In genomic region chr19:1279261-1279660, GRCh38 we compare ENCODE assay signal across 14 cellular contexts. TPM values are rescaled to one million over a fixed set of nuclear protein-coding genes. Genes with fewer than 3 reads are reported as not detected.
A peak's percentile ranks its signal among the peaks of the same experiment; 100 is the strongest.
DNase-seq lines count a peak whose midpoint lies in the region; ATAC-seq, FAIRE-seq and TF ChIP-seq lines count a peak whose summit lies in the region.
"Had no signal": no experiment of that assay in that cellular context is flagged by ENCODE, and none has a peak within 500 bp of the region (broad histone marks: within the 10 kb centered on the region; RNA-seq: fewer than 3 reads in every experiment).

No MANE protein-coding gene starts in this region.

- H4K8ac ChIP-seq in IMR-90 (ENCODE audit: low read depth in 2 of 2, low read length in 2 of 2) = no peak overlapping the region
- H4K8ac ChIP-seq in neuronal stem cell (ENCODE audit: low read depth, low read length) = no peak overlapping the region

- H3F3A ChIP-seq in SK-N-SH (replicated peaks; ENCODE audit: insufficient read depth) = peaks cover 24% of the 10 kb centered on the region

- POLR2A ChIA-PET in SK-N-SH (lab: Yijun Ruan, JAX) = interaction anchor here (1.2 kb wide), 2 partner anchors 10 kb away, joined by 3 to 7 read pairs; no protein-coding TSS in a partner anchor
- POLR2A ChIA-PET in IMR-90 (lab: Charles Lee; ENCODE audit: unreplicated experiment) = no interaction called here
- POLR2A ChIA-PET in K562 (lab: Yijun Ruan, JAX) = interaction anchor here (2.4 kb wide), 1 partner anchor 10 kb away, joined by 21 read pairs; the partner anchor contains the start of gene CIRBP

- peaks cover 22% of the 10 kb centered on the region for H3K79me2 ChIP-seq in SK-N-SH (ENCODE audit: insufficient read depth)
- H3K79me2 ChIP-seq in K562 (ENCODE audit: control insufficient read depth, insufficient read depth, low read length) = peaks cover 27% of the 10 kb centered on the region

- H2BK20ac ChIP-seq in IMR-90 (ENCODE audit: low read depth, low read length) = no peak overlapping the region

- H3K9me3 ChIP-seq in SK-N-SH (no peaks in the 10 kb centered on the region), IMR-90 (ENCODE audit: control insufficient read depth, insufficient read depth, low read length) (no peaks in the 10 kb centered on the region), K562 (replicated peaks; ENCODE audit: control insufficient read depth, insufficient read depth, low read depth, low read length) (no peaks in the 10 kb centered on the region), neuronal stem cell (replicated peaks in 1 of 2; ENCODE audit: control insufficient read depth in 2 of 2, insufficient read depth in 1 of 2, low read depth in 1 of 2, low read length in 2 of 2) (no peaks in the 10 kb centered on the region)
- H3K9me3 ChIP-seq: BLaER1 treated with 17β-estradiol and CSF1 and Interleukin-3, amounts not matched to agents 10 nM and 100 nM; MG63 had no signal

- H2BK15ac ChIP-seq in IMR-90 (ENCODE audit: low read depth, low read length) = no peak overlapping the region
- peak overlapping the region; percentile 63 for H2BK15ac ChIP-seq in neuronal stem cell (ENCODE audit: low read length)

- TF ChIP-seq EP300 in SK-N-SH (IDR thresholded peaks at IDR 0.05; ENCODE audit: borderline replicate concordance in 1 of 2, low read depth in 1 of 2, low read length in 1 of 2) (no peak), K562 (IDR thresholded peaks at IDR 0.05; ENCODE audit: low read length) (no peak)

- H3K4me3 ChIP-seq in SK-N-SH (ENCODE audit: low read depth in 2 of 2, low read length in 1 of 2) = no peak overlapping the region
- no peak overlapping the region for H3K4me3 ChIP-seq in IMR-90 (ENCODE audit: insufficient read depth, low read depth, low read length)
- no peak overlapping the region for H3K4me3 ChIP-seq in K562
- H3K4me3 ChIP-seq in neuronal stem cell (ENCODE audit: low read length in 2 of 2) = no peak overlapping the region
- H3K4me3 ChIP-seq: BLaER1 treated with 17β-estradiol and CSF1 and Interleukin-3, amounts not matched to agents 10 nM and 100 nM; MG63 had no signal

- H3K4ac ChIP-seq in IMR-90 (ENCODE audit: low read depth, low read length) (no peak overlapping the region), neuronal stem cell (ENCODE audit: low read length) (no peak overlapping the region)

- peaks cover 12 to 31% of the 10 kb centered on the region in 2 experiments; a peak in 3 of 4 replicates for H3K79me1 ChIP-seq in IMR-90 (ENCODE audit: low read depth in 1 of 2, low read length in 2 of 2)
- peaks cover 6% of the 10 kb centered on the region for H3K79me1 ChIP-seq in neuronal stem cell (ENCODE audit: low read depth, low read length)

- no peak overlapping the region for H4K5ac ChIP-seq in IMR-90 (ENCODE audit: low read depth, low read length)

- peak overlapping the region; percentile 80 for H2AK9ac ChIP-seq in IMR-90 (replicated peaks; ENCODE audit: low read depth, low read length, poor library complexity)

- TF ChIP-seq CTCF in SK-N-SH (IDR thresholded peaks at IDR 0.05) (no peak), IMR-90 (conservative IDR thresholded peaks at IDR 0.05; ENCODE audit: low read depth, low read length) (no peak), K562 (IDR thresholded peaks at IDR 0.05 in 2 of 3, conservative IDR thresholded peaks at IDR 0.05 in 1 of 3; ENCODE audit: insufficient read depth in 2 of 3, low read depth in 1 of 3, low read length in 3 of 3) (no peak)

- H3K56ac ChIP-seq in IMR-90 (ENCODE audit: extremely low read depth, insufficient read depth, low read length) = no peak overlapping the region

- peaks cover 13 to 25% of the 10 kb centered on the region in 2 experiments for H3K36me3 ChIP-seq in SK-N-SH (replicated peaks in 1 of 2; ENCODE audit: control insufficient read depth in 1 of 2, insufficient read depth in 2 of 2, low read length in 1 of 2)
- H3K36me3 ChIP-seq in IMR-90 (ENCODE audit: control insufficient read depth, insufficient read depth, low read length) = peaks cover 17% of the 10 kb centered on the region
- peaks cover 49% of the 10 kb centered on the region; the same call in 2 of the 3 replicates for H3K36me3 ChIP-seq in K562 (ENCODE audit: control insufficient read depth, insufficient read depth, low read length)
- H3K36me3 ChIP-seq in neuronal stem cell (replicated peaks in 1 of 2; ENCODE audit: control insufficient read depth in 2 of 2, insufficient read depth in 2 of 2, low read length in 2 of 2) = peaks cover 19 to 33% of the 10 kb centered on the region in 2 donors

- no peak overlapping the region for H3K23ac ChIP-seq in IMR-90 (ENCODE audit: low read depth, low read length)
- H3K23ac ChIP-seq in neuronal stem cell (ENCODE audit: low read depth, low read length, poor library complexity) = no peak overlapping the region

- in situ Hi-C loops in IMR-90 (cut with MboI; ENCODE audit: low sequenced_read_pairs) = no loop called here
- in situ Hi-C loops in K562 (cut with MboI) = loop anchor here (5.0 kb wide), 1 partner anchor 103 kb away; the partner anchor contains the start of gene NDUFS7

- TF ChIP-seq RAD21 in SK-N-SH (IDR thresholded peaks at IDR 0.05; ENCODE audit: low read length) (no peak), IMR-90 (IDR thresholded peaks at IDR 0.05; ENCODE audit: low read length) (no peak), K562 (CRISPR knock-in tag; conservative IDR thresholded peaks at IDR 0.05 in 1 of 2, IDR thresholded peaks at IDR 0.05 in 1 of 2) (no peak)

- H3K18ac ChIP-seq in IMR-90 (ENCODE audit: low read depth, low read length) (no peak overlapping the region), neuronal stem cell (ENCODE audit: low read length) (no peak overlapping the region)

- H3K9ac ChIP-seq in SK-N-SH (no peak overlapping the region), IMR-90 (ENCODE audit: low read depth, low read length) (no peak overlapping the region), K562 (ENCODE audit: insufficient read depth in 1 of 2, low read depth in 2 of 2, low read length in 2 of 2) (no peak overlapping the region), neuronal stem cell (ENCODE audit: low read depth, low read length, poor library complexity) (no peak overlapping the region)
- H3K9ac ChIP-seq: BLaER1 treated with 17β-estradiol and CSF1 and Interleukin-3, amounts not matched to agents 10 nM and 100 nM had no signal

- intact Hi-C loops in IMR-90 (cut with micrococcal nuclease) = loop anchor here (1.0 to 5.0 kb wide), 4 partner anchors 83 to 128 kb away; partner anchors contain the start of genes DAZAP1 and NDUFS7
- intact Hi-C loops in K562 (cut with micrococcal nuclease) = loop anchor here (1.0 to 10.0 kb wide), 2 partner anchors 93 to 166 kb away; no protein-coding TSS in a partner anchor

- H3K4me2 ChIP-seq in SK-N-SH (no peak overlapping the region), IMR-90 (ENCODE audit: low read depth, low read length) (no peak overlapping the region), K562 (ENCODE audit: insufficient read depth, low read length) (no peak overlapping the region), neuronal stem cell (ENCODE audit: insufficient read depth, low read length, poor library complexity, severe bottlenecking) (no peak overlapping the region)

- FAIRE-seq in K562 (lab: Jason Lieb, UNC) = no peak

- H3K9me1 ChIP-seq in IMR-90 (ENCODE audit: insufficient read depth, low read length) = no peaks in the 10 kb centered on the region
- no peaks in the 10 kb centered on the region for H3K9me1 ChIP-seq in K562 (ENCODE audit: control insufficient read depth, insufficient read depth, low read length)

- H3K4me1 ChIP-seq in SK-N-SH (ENCODE audit: control insufficient read depth in 1 of 2, insufficient read depth in 2 of 2, low read depth in 1 of 2, low read length in 1 of 2) = peaks cover 4 to 17% of the 10 kb centered on the region in 2 experiments; a peak in 1 of 4 replicates
- H3K4me1 ChIP-seq in IMR-90 (ENCODE audit: control insufficient read depth, insufficient read depth, low read length) = peaks cover 11% of the 10 kb centered on the region
- peaks cover 15 to 83% of the 10 kb centered on the region in 2 experiments; a peak in 4 of 5 replicates for H3K4me1 ChIP-seq in K562 (replicated peaks in 1 of 2; ENCODE audit: control insufficient read depth in 2 of 2, insufficient read depth in 2 of 2, low read length in 2 of 2)
- H3K4me1 ChIP-seq in neuronal stem cell (ENCODE audit: control insufficient read depth in 2 of 2, insufficient read depth in 1 of 2, low read depth in 1 of 2, low read length in 2 of 2) = peaks cover 12 to 27% of the 10 kb centered on the region in 2 donors

- no peak for TF ChIP-seq POLR2A in IMR-90 (IDR thresholded peaks at IDR 0.05; ENCODE audit: low read depth, low read length)
- TF ChIP-seq POLR2A in K562 (conservative IDR thresholded peaks at IDR 0.05) = no peak

- H3K27ac ChIP-seq in SK-N-SH (ENCODE audit: low read depth in 2 of 2, low read length in 1 of 2) (no peak overlapping the region), IMR-90 (ENCODE audit: insufficient read depth, low read length) (no peak overlapping the region), K562 (ENCODE audit: extremely low read depth, low read depth, low read length) (no peak overlapping the region), neuronal stem cell (replicated peaks; ENCODE audit: low read length) (no peak overlapping the region)

- no peaks in the 10 kb centered on the region for H3K27me3 ChIP-seq in SK-N-SH (ENCODE audit: insufficient read depth)
- H3K27me3 ChIP-seq in IMR-90 (ENCODE audit: control insufficient read depth, insufficient read depth, low read length) = peaks cover 9% of the 10 kb centered on the region
- peaks cover 0 to 3% of the 10 kb centered on the region in 2 experiments; a peak in 1 of 5 replicates for H3K27me3 ChIP-seq in K562 (ENCODE audit: control insufficient read depth in 2 of 2, insufficient read depth in 2 of 2, low read length in 2 of 2)
- H3K27me3 ChIP-seq in neuronal stem cell (ENCODE audit: control insufficient read depth in 3 of 3, insufficient read depth in 3 of 3, low read depth in 1 of 3, low read length in 3 of 3) = no peaks in the 10 kb centered on the region
- H3K27me3 ChIP-seq: MG63 had no signal

- no peak overlapping the region for H2BK12ac ChIP-seq in neuronal stem cell (ENCODE audit: low read length)

- ATAC-seq in SK-N-SH treated with all-trans-retinoic acid at 6 μM for 48 hours (no peak), IMR-90 (ENCODE audit: low read depth) (no peak), K562 (no peak)

- H2AFZ ChIP-seq in SK-N-SH (ENCODE audit: low read depth) = no peak overlapping the region
- no peak overlapping the region for H2AFZ ChIP-seq in IMR-90 (replicated peaks; ENCODE audit: low read length, poor library complexity)
- H2AFZ ChIP-seq in K562 (ENCODE audit: low read depth, low read length) = no peak overlapping the region
- H2AFZ ChIP-seq in neuronal stem cell (ENCODE audit: low read length) = no peak overlapping the region

- H3K9me2 ChIP-seq in SK-N-SH = no peaks in the 10 kb centered on the region

- H2BK120ac ChIP-seq in IMR-90 (ENCODE audit: low read depth, low read length) (no peak overlapping the region), neuronal stem cell (ENCODE audit: low read depth, low read length) (no peak overlapping the region)

- dilution Hi-C loops in IMR-90 (cut with HindIII; ENCODE audit: low sequenced_read_pairs, unreplicated experiment) = no loop called here

- H4K91ac ChIP-seq in IMR-90 (ENCODE audit: insufficient read depth, low read depth, low read length) (no peak overlapping the region), neuronal stem cell (ENCODE audit: low read depth, low read length, poor library complexity) (no peak overlapping the region)

- BruUV-seq in IMR-90 (replicated peaks; lab: Mats Ljungman, UMichigan) = no TSS peak
- no TSS peak for BruUV-seq in K562 (replicated peaks; lab: Mats Ljungman, UMichigan)

- DNase-seq in SK-N-SH = no peak
- DNase-seq in IMR-90 = no peak
- DNase-seq in K562 (ENCODE audit: extremely low read depth in 1 of 4, low spot score in 3 of 4) = no peak
- DNase-seq in neuronal stem cell (ENCODE audit: low spot score) = no peak
- DNase-seq in NCI-H128 (lab: John Stamatoyannopoulos, UW; ENCODE audit: unreplicated experiment) = no peak
- DNase-seq in activated naive CD4-positive, alpha-beta T cell treated with Interleukin-2 at 50 U/mL for 16 hours = no peak
- DNase-seq in NCI-H774 (lab: John Stamatoyannopoulos, UW) = no peak
- DNase-seq: NCI-H748 treated with DMSO at 0.1 percent for 48 hours, SIG-M5 had no signal

- H4K20me1 ChIP-seq in SK-N-SH (ENCODE audit: insufficient read depth) = peaks cover 12% of the 10 kb centered on the region
- peaks cover 28% of the 10 kb centered on the region for H4K20me1 ChIP-seq in IMR-90 (ENCODE audit: insufficient read depth, low read length)
- peaks cover 10% of the 10 kb centered on the region for H4K20me1 ChIP-seq in K562 (replicated peaks; ENCODE audit: control insufficient read depth, insufficient read depth, low read length)

- H2BK5ac ChIP-seq in IMR-90 (ENCODE audit: low read depth, low read length, poor library complexity, severe bottlenecking) (no peak overlapping the region), neuronal stem cell (ENCODE audit: low read length) (peak overlapping the region; percentile 71)

- CTCF ChIA-PET in SK-N-SH (lab: Yijun Ruan, JAX) (interaction anchor here (0.6 to 3.5 kb wide), 35 partner anchors 9 to 248 kb away, joined by 3 to 26 read pairs (median 5); partner anchors contain the start of genes ATP5F1D, CIRBP and NDUFS7), IMR-90 (lab: Yijun Ruan, JAX) (interaction anchor here (0.6 to 1.7 kb wide), 6 partner anchors 10 to 96 kb away, joined by 3 to 8 read pairs (median 3); partner anchors contain the start of gene CIRBP), K562 (lab: Yijun Ruan, JAX; ENCODE audit: low intra/inter-chr PET ratio) (interaction anchor here (1.5 kb wide), 1 partner anchor 93 kb away, joined by 7 read pairs; no protein-coding TSS in a partner anchor)

- H2AK5ac ChIP-seq in IMR-90 (ENCODE audit: low read depth, low read length) (no peak overlapping the region), neuronal stem cell (ENCODE audit: low read depth, low read length) (peak overlapping the region; percentile 82)

- H3K14ac ChIP-seq in IMR-90 (replicated peaks; ENCODE audit: low read depth, low read length) (no peak overlapping the region), neuronal stem cell (ENCODE audit: low read length) (no peak overlapping the region)

- 79% methylated on average over 3 of the region's 8 CpGs for WGBS in SK-N-SH (ENCODE audit: low lambda C conversion rate)
- WGBS in IMR-90 (ENCODE audit: extremely low coverage in 2 of 2, insufficient read length in 1 of 2), 2 experiments = 100% methylated on average over 2 of the region's 8 CpGs; no CpG with 5 or more reads in 1 of the 2 experiments
- WGBS in K562 (ENCODE audit: insufficient coverage, low coverage, missing lambda C conversion rate) = 89% methylated on average over 8 of the region's 8 CpGs
- WGBS in neuronal stem cell (ENCODE audit: extremely low coverage in 2 of 2, insufficient read length in 2 of 2, insufficient replicate concordance in 1 of 2), 2 donors = no CpG with 5 or more reads among the region's 8 CpGs

RNA-seq across cellular contexts. Expression of gene FAM174C, which starts 3.9 kb away (rescaled TPM):
- polyA plus RNA-seq in SK-N-SH (2012; rRNA removed) (53.5 and 78.0 TPM in 2 replicates), IMR-90 (2012; rRNA removed) (61.8 and 93.4 TPM in 2 replicates), K562 (2011; rRNA removed) (20.3 and 30.4 TPM in 2 replicates), K562 (2014; fragmentation: Illumina TruSeq; extraction: Trizol) (11.7 and 56.4 TPM in 2 replicates), K562 (2014; fragmentation: Nextera tagmentation; extraction: Ambion mirVana) (1 to 10 TPM in 1 of 2 experiments, under 1 TPM in 1; 0.66 to 2.7 TPM), K562 (2014; rRNA removed) (89.6 and 119 TPM in 2 replicates)
- polyA plus RNA-seq in SK-N-SH (2012; cell fraction: cytosol; rRNA removed) = 35.5 and 51.2 TPM in 2 replicates
- polyA plus RNA-seq in SK-N-SH (2012; cell fraction: nucleus; rRNA removed) = 76.2 and 162 TPM in 2 replicates
- total RNA-seq in IMR-90 (2012; rRNA removed) (7.5 and 10.6 TPM in 2 replicates), K562 (2014; rRNA removed) (72.2 and 108 TPM in 2 replicates), K562 (2014; rRNA removed; fragmentation: Illumina TruSeq; extraction: Trizol) (1.3 and 2.8 TPM in 2 replicates), K562 (2015; rRNA removed; fragmentation: Illumina TruSeq; extraction: Trizol) (40.3 and 42.6 TPM in 2 replicates), K562 (2021) (81.9 and 85.0 TPM in 2 replicates)
- 94.9 and 135 TPM in 2 replicates for polyA plus RNA-seq in IMR-90 (2012; cell fraction: cytosol; rRNA removed)
- 46.6 and 93.7 TPM in 2 replicates for polyA plus RNA-seq in IMR-90 (2012; cell fraction: nucleus; rRNA removed; ENCODE audit: low replicate concordance)
- total RNA-seq in K562 (2011; cell fraction: chromatin; rRNA removed; ENCODE audit: low replicate concordance) = 6.3 and 26.6 TPM in 2 replicates
- total RNA-seq in K562 (2011; cell fraction: nucleolus; rRNA removed) = 40.9 and 47.0 TPM in 2 replicates
- 20.7 and 26.9 TPM in 2 replicates for total RNA-seq in K562 (2011; cell fraction: nucleoplasm; rRNA removed)
- polyA plus RNA-seq in K562 (2011; cell fraction: cytosol; rRNA removed) = 58.0 and 177 TPM in 2 replicates
- polyA plus RNA-seq in K562 (2011; cell fraction: nucleus; rRNA removed) = 28.1 and 53.8 TPM in 2 replicates
- polyA plus RNA-seq in K562 (2012) = 65.9 and 75.4 TPM in 2 replicates
- polyA minus RNA-seq in K562 (2011; rRNA and poly(A)+ RNA removed) = 4.8 and 6.1 TPM in 2 replicates
- polyA minus RNA-seq in K562 (2011; cell fraction: cytosol; rRNA and poly(A)+ RNA removed) = 19.6 and 23.7 TPM in 2 replicates
- 12.0 and 12.8 TPM in 2 replicates for polyA minus RNA-seq in K562 (2011; cell fraction: nucleus; rRNA and poly(A)+ RNA removed)
- polyA plus RNA-seq in neuronal stem cell (2013, experiment 1 of 2) = 23.8 TPM
- polyA plus RNA-seq in neuronal stem cell (2013, experiment 2 of 2) = 24.1 TPM

RNA-seq across cellular contexts. Expression of gene EFNA2, which starts 6.4 kb away (rescaled TPM):
- polyA plus RNA-seq in SK-N-SH (2012; rRNA removed) (0.67 and 1.1 TPM in 2 replicates), IMR-90 (2012; rRNA removed) (not detected in 2 replicates), K562 (2011; rRNA removed) (0.11 and 0.27 TPM in 2 replicates), K562 (2014; fragmentation: Illumina TruSeq; extraction: Trizol) (not detected in 2 replicates), K562 (2014; fragmentation: Nextera tagmentation; extraction: Ambion mirVana) (not detected), K562 (2014; rRNA removed) (0.12 and 0.15 TPM in 2 replicates)
- 0.39 and 0.63 TPM in 2 replicates for polyA plus RNA-seq in SK-N-SH (2012; cell fraction: cytosol; rRNA removed)
- polyA plus RNA-seq in SK-N-SH (2012; cell fraction: nucleus; rRNA removed) = 0.33 and 0.44 TPM in 2 replicates
- total RNA-seq in IMR-90 (2012; rRNA removed) (not detected in 2 replicates), K562 (2014; rRNA removed) (0.16 TPM in 1 of 2 replicates, not detected in the other), K562 (2014; rRNA removed; fragmentation: Illumina TruSeq; extraction: Trizol) (not detected in 2 replicates), K562 (2015; rRNA removed; fragmentation: Illumina TruSeq; extraction: Trizol) (not detected in 2 replicates), K562 (2021) (0.38 and 0.44 TPM in 2 replicates)
- 0.10 TPM in 1 of 2 replicates, not detected in the other for polyA plus RNA-seq in IMR-90 (2012; cell fraction: cytosol; rRNA removed)
- polyA plus RNA-seq in IMR-90 (2012; cell fraction: nucleus; rRNA removed; ENCODE audit: low replicate concordance) = 0.07 TPM in 1 of 2 replicates, not detected in the other
- not detected in 2 replicates for total RNA-seq in K562 (2011; cell fraction: chromatin; rRNA removed; ENCODE audit: low replicate concordance)
- total RNA-seq in K562 (2011; cell fraction: nucleolus; rRNA removed) = not detected in 2 replicates
- not detected in 2 replicates for total RNA-seq in K562 (2011; cell fraction: nucleoplasm; rRNA removed)
- polyA plus RNA-seq in K562 (2011; cell fraction: cytosol; rRNA removed) = 0.34 and 0.88 TPM in 2 replicates
- 0.24 and 0.25 TPM in 2 replicates for polyA plus RNA-seq in K562 (2011; cell fraction: nucleus; rRNA removed)
- polyA plus RNA-seq in K562 (2012) = not detected in 2 replicates
- not detected in 2 replicates for polyA minus RNA-seq in K562 (2011; rRNA and poly(A)+ RNA removed)
- not detected in 2 replicates for polyA minus RNA-seq in K562 (2011; cell fraction: cytosol; rRNA and poly(A)+ RNA removed)
- not detected in 2 replicates for polyA minus RNA-seq in K562 (2011; cell fraction: nucleus; rRNA and poly(A)+ RNA removed)
- 41.4 TPM for polyA plus RNA-seq in neuronal stem cell (2013, experiment 1 of 2)
- polyA plus RNA-seq in neuronal stem cell (2013, experiment 2 of 2) = 40.6 TPM
- total RNA-seq: CD8-positive, alpha-beta memory T cell; LHCN-M2 had no signal
- polyA plus RNA-seq: CD8-positive, alpha-beta memory T cell had no signal

RNA-seq across cellular contexts. Expression of gene CIRBP, which starts 10.1 kb away (rescaled TPM):
- polyA plus RNA-seq in SK-N-SH (2012; rRNA removed) (762 and 857 TPM in 2 replicates), IMR-90 (2012; rRNA removed) (405 and 542 TPM in 2 replicates), K562 (2011; rRNA removed) (124 and 166 TPM in 2 replicates), K562 (2014; fragmentation: Illumina TruSeq; extraction: Trizol) (222 and 345 TPM in 2 replicates), K562 (2014; fragmentation: Nextera tagmentation; extraction: Ambion mirVana) (10 to 100 TPM; 20.5 to 21.4 TPM), K562 (2014; rRNA removed) (306 and 327 TPM in 2 replicates)
- 628 and 677 TPM in 2 replicates for polyA plus RNA-seq in SK-N-SH (2012; cell fraction: cytosol; rRNA removed)
- 2,521 and 3,638 TPM in 2 replicates for polyA plus RNA-seq in SK-N-SH (2012; cell fraction: nucleus; rRNA removed)
- total RNA-seq in IMR-90 (2012; rRNA removed) (226 and 299 TPM in 2 replicates), K562 (2014; rRNA removed) (168 and 249 TPM in 2 replicates), K562 (2014; rRNA removed; fragmentation: Illumina TruSeq; extraction: Trizol) (189 and 200 TPM in 2 replicates), K562 (2015; rRNA removed; fragmentation: Illumina TruSeq; extraction: Trizol) (176 and 206 TPM in 2 replicates), K562 (2021) (181 and 222 TPM in 2 replicates)
- 562 and 617 TPM in 2 replicates for polyA plus RNA-seq in IMR-90 (2012; cell fraction: cytosol; rRNA removed)
- 2,129 and 2,924 TPM in 2 replicates for polyA plus RNA-seq in IMR-90 (2012; cell fraction: nucleus; rRNA removed; ENCODE audit: low replicate concordance)
- total RNA-seq in K562 (2011; cell fraction: chromatin; rRNA removed; ENCODE audit: low replicate concordance) = 283 and 504 TPM in 2 replicates
- total RNA-seq in K562 (2011; cell fraction: nucleolus; rRNA removed) = 457 and 483 TPM in 2 replicates
- total RNA-seq in K562 (2011; cell fraction: nucleoplasm; rRNA removed) = 431 and 450 TPM in 2 replicates
- polyA plus RNA-seq in K562 (2011; cell fraction: cytosol; rRNA removed) = 92.3 and 201 TPM in 2 replicates
- 882 and 1,025 TPM in 2 replicates for polyA plus RNA-seq in K562 (2011; cell fraction: nucleus; rRNA removed)
- polyA plus RNA-seq in K562 (2012) = 288 and 291 TPM in 2 replicates
- 46.9 and 50.4 TPM in 2 replicates for polyA minus RNA-seq in K562 (2011; rRNA and poly(A)+ RNA removed)
- 50.4 and 50.8 TPM in 2 replicates for polyA minus RNA-seq in K562 (2011; cell fraction: cytosol; rRNA and poly(A)+ RNA removed)
- 117 and 135 TPM in 2 replicates for polyA minus RNA-seq in K562 (2011; cell fraction: nucleus; rRNA and poly(A)+ RNA removed)
- polyA plus RNA-seq in neuronal stem cell (2013, experiment 1 of 2) = 218 TPM
- 217 TPM for polyA plus RNA-seq in neuronal stem cell (2013, experiment 2 of 2)

RNA-seq across cellular contexts. Expression of gene MIDN, which starts 30.9 kb away (rescaled TPM):
- polyA plus RNA-seq in SK-N-SH (2012; rRNA removed) (8.2 and 13.9 TPM in 2 replicates), IMR-90 (2012; rRNA removed) (24.1 and 26.0 TPM in 2 replicates), K562 (2011; rRNA removed) (7.0 and 10.2 TPM in 2 replicates), K562 (2014; fragmentation: Illumina TruSeq; extraction: Trizol) (20.5 and 38.3 TPM in 2 replicates), K562 (2014; fragmentation: Nextera tagmentation; extraction: Ambion mirVana) (1 to 10 TPM in 1 of 2 experiments, under 1 TPM in 1; 0.17 to 1.5 TPM), K562 (2014; rRNA removed) (41.3 and 44.6 TPM in 2 replicates)
- 6.8 and 9.9 TPM in 2 replicates for polyA plus RNA-seq in SK-N-SH (2012; cell fraction: cytosol; rRNA removed)
- 53.9 and 79.1 TPM in 2 replicates for polyA plus RNA-seq in SK-N-SH (2012; cell fraction: nucleus; rRNA removed)
- total RNA-seq in IMR-90 (2012; rRNA removed) (2.2 and 2.5 TPM in 2 replicates), K562 (2014; rRNA removed) (13.5 and 20.8 TPM in 2 replicates), K562 (2014; rRNA removed; fragmentation: Illumina TruSeq; extraction: Trizol) (3.9 and 4.8 TPM in 2 replicates), K562 (2015; rRNA removed; fragmentation: Illumina TruSeq; extraction: Trizol) (10.1 and 11.0 TPM in 2 replicates), K562 (2021) (120 and 121 TPM in 2 replicates)
- polyA plus RNA-seq in IMR-90 (2012; cell fraction: cytosol; rRNA removed) = 39.2 and 47.7 TPM in 2 replicates
- polyA plus RNA-seq in IMR-90 (2012; cell fraction: nucleus; rRNA removed; ENCODE audit: low replicate concordance) = 97.0 and 144 TPM in 2 replicates
- 30.7 and 106 TPM in 2 replicates for total RNA-seq in K562 (2011; cell fraction: chromatin; rRNA removed; ENCODE audit: low replicate concordance)
- 81.7 and 90.7 TPM in 2 replicates for total RNA-seq in K562 (2011; cell fraction: nucleolus; rRNA removed)
- total RNA-seq in K562 (2011; cell fraction: nucleoplasm; rRNA removed) = 55.1 and 88.1 TPM in 2 replicates
- 14.0 and 26.8 TPM in 2 replicates for polyA plus RNA-seq in K562 (2011; cell fraction: cytosol; rRNA removed)
- 44.8 and 87.0 TPM in 2 replicates for polyA plus RNA-seq in K562 (2011; cell fraction: nucleus; rRNA removed)
- 29.5 and 39.8 TPM in 2 replicates for polyA plus RNA-seq in K562 (2012)
- polyA minus RNA-seq in K562 (2011; rRNA and poly(A)+ RNA removed) = 2.7 and 3.0 TPM in 2 replicates
- 29.9 and 43.2 TPM in 2 replicates for polyA minus RNA-seq in K562 (2011; cell fraction: cytosol; rRNA and poly(A)+ RNA removed)
- 28.0 and 34.2 TPM in 2 replicates for polyA minus RNA-seq in K562 (2011; cell fraction: nucleus; rRNA and poly(A)+ RNA removed)
- 98.3 TPM for polyA plus RNA-seq in neuronal stem cell (2013, experiment 1 of 2)
- 99.9 TPM for polyA plus RNA-seq in neuronal stem cell (2013, experiment 2 of 2)

RNA-seq across cellular contexts. Expression of gene ATP5F1D, which starts 37.7 kb away (rescaled TPM):
- polyA plus RNA-seq in SK-N-SH (2012; rRNA removed) (133 and 226 TPM in 2 replicates), IMR-90 (2012; rRNA removed) (140 and 189 TPM in 2 replicates), K562 (2011; rRNA removed) (36.8 and 58.7 TPM in 2 replicates), K562 (2014; fragmentation: Illumina TruSeq; extraction: Trizol) (18.7 and 106 TPM in 2 replicates), K562 (2014; fragmentation: Nextera tagmentation; extraction: Ambion mirVana) (10 to 100 TPM in 1 of 2 experiments, 1 to 10 TPM in 1; 9.7 to 23.3 TPM), K562 (2014; rRNA removed) (233 and 236 TPM in 2 replicates)
- 114 and 155 TPM in 2 replicates for polyA plus RNA-seq in SK-N-SH (2012; cell fraction: cytosol; rRNA removed)
- polyA plus RNA-seq in SK-N-SH (2012; cell fraction: nucleus; rRNA removed) = 81.6 and 162 TPM in 2 replicates
- total RNA-seq in IMR-90 (2012; rRNA removed) (7.3 and 13.6 TPM in 2 replicates), K562 (2014; rRNA removed) (135 and 145 TPM in 2 replicates), K562 (2014; rRNA removed; fragmentation: Illumina TruSeq; extraction: Trizol) (3.9 and 4.6 TPM in 2 replicates), K562 (2015; rRNA removed; fragmentation: Illumina TruSeq; extraction: Trizol) (65.2 and 73.0 TPM in 2 replicates), K562 (2021) (409 and 434 TPM in 2 replicates)
- 348 and 386 TPM in 2 replicates for polyA plus RNA-seq in IMR-90 (2012; cell fraction: cytosol; rRNA removed)
- 72.4 and 213 TPM in 2 replicates for polyA plus RNA-seq in IMR-90 (2012; cell fraction: nucleus; rRNA removed; ENCODE audit: low replicate concordance)
- total RNA-seq in K562 (2011; cell fraction: chromatin; rRNA removed; ENCODE audit: low replicate concordance) = 42.1 and 110 TPM in 2 replicates
- total RNA-seq in K562 (2011; cell fraction: nucleolus; rRNA removed) = 116 and 129 TPM in 2 replicates
- total RNA-seq in K562 (2011; cell fraction: nucleoplasm; rRNA removed) = 74.0 and 85.6 TPM in 2 replicates
- 119 and 471 TPM in 2 replicates for polyA plus RNA-seq in K562 (2011; cell fraction: cytosol; rRNA removed)
- polyA plus RNA-seq in K562 (2011; cell fraction: nucleus; rRNA removed) = 90.5 and 137 TPM in 2 replicates
- polyA plus RNA-seq in K562 (2012) = 278 and 318 TPM in 2 replicates
- 16.5 and 29.9 TPM in 2 replicates for polyA minus RNA-seq in K562 (2011; rRNA and poly(A)+ RNA removed)
- 115 and 175 TPM in 2 replicates for polyA minus RNA-seq in K562 (2011; cell fraction: cytosol; rRNA and poly(A)+ RNA removed)
- 28.8 and 35.8 TPM in 2 replicates for polyA minus RNA-seq in K562 (2011; cell fraction: nucleus; rRNA and poly(A)+ RNA removed)
- 106 TPM for polyA plus RNA-seq in neuronal stem cell (2013, experiment 1 of 2)
- polyA plus RNA-seq in neuronal stem cell (2013, experiment 2 of 2) = 101 TPM
